Comparison of ENCODE assay signal across 10 cellular contexts in the genomic region with DNA sequence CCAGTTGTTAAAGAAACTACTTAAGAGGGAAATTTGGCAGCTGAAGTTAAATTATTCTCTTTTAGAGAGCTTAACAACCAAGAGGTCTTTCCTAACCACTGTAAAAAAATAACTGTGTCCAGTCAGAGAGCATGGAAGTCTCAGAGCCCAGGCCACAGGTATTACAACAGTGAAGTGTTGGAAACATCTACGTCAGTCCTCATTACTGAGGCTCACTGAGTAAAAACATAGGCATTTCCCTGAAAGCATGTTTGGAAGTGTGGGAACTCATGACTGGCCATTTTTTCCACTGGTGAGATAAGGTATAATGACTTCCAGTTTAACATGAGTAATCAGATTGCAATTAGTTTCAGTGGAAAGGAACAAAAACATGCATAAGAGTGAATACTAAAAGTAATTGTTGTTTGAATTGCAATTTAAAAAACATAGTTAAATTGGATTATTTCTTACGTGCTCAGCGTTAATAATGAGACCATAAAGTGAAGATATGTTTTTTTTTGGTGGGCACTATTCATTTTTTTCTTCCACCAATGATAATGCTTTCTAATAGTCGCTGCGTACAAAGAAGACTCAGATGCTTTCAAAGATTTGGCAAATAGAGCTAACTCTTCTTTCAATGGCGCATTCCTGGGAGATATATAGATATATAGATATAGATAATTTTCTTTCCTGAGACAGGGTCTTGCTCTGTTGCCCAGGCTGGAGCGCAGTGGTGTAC.
DNase-seq lines count a peak whose midpoint lies in the region; ATAC-seq and TF ChIP-seq lines count a peak whose summit lies in the region.
"Had no signal": no experiment of that assay in that cellular context is flagged by ENCODE, and none has a peak within 500 bp of the region (broad histone marks: within the 10 kb centered on the region; RNA-seq: fewer than 3 reads in every experiment).

No MANE protein-coding gene starts in this region.

- ATAC-seq in PC-3 (peak; percentile 88), esophagus mucosa (peak; percentile 79), HG02678 (IDR thresholded peaks at IDR 0.05; ENCODE audit: unreplicated experiment) (no peak), GM18873 (IDR thresholded peaks at IDR 0.05; ENCODE audit: low FRiP score, unreplicated experiment) (no peak)

- H3K4me3 ChIP-seq in AG09309 (ENCODE audit: control insufficient read depth, low read depth, low read length) (no peak overlapping the region), PC-3 (ENCODE audit: low read length) (no peak overlapping the region)

- no peak for TF ChIP-seq CTCF in AG09309 (IDR thresholded peaks at IDR 0.05; ENCODE audit: control insufficient read depth, insufficient read depth, low read depth, low read length, missing control alignments)
- TF ChIP-seq CTCF in PC-3 (conservative IDR thresholded peaks at IDR 0.05; ENCODE audit: low read depth, low read length), result no peak
- no peak for TF ChIP-seq CTCF in nephron progenitor cell (IDR thresholded peaks at IDR 0.05)

- H3K27ac Mint-ChIP-seq in nephron progenitor cell, result no peak overlapping the region

- peaks cover 10% of the 10 kb centered on the region for H3K36me3 Mint-ChIP-seq in nephron progenitor cell (ENCODE audit: low read depth)

- no peaks in the 10 kb centered on the region for H3K79me2 ChIP-seq in PC-3 (ENCODE audit: low read length)

- no peaks in the 10 kb centered on the region for H4K20me1 ChIP-seq in PC-3 (ENCODE audit: low read length)

- H3K27me3 Mint-ChIP-seq in nephron progenitor cell (ENCODE audit: low read depth, poor library complexity), result no peaks in the 10 kb centered on the region

- peaks cover 20% of the 10 kb centered on the region for H3K4me1 Mint-ChIP-seq in nephron progenitor cell

- H3K9ac ChIP-seq in PC-3 (ENCODE audit: low read length), result peak overlapping the region; percentile 16; the same call in 1 of the 2 replicates
- H3K9ac ChIP-seq: KMS-11 had no signal

- no peaks in the 10 kb centered on the region for H3K9me3 Mint-ChIP-seq in nephron progenitor cell

- CTCF ChIA-PET in PC-3 (lab: Charles Lee), result no interaction called here

- H3K4me3 Mint-ChIP-seq in nephron progenitor cell, result no peak overlapping the region

- POLR2A ChIA-PET in PC-3 (lab: Charles Lee; ENCODE audit: unreplicated experiment), result no interaction called here

- H3K4me1 ChIP-seq in PC-3 (ENCODE audit: insufficient read depth, low read length), result peaks cover 27% of the 10 kb centered on the region

- intact Hi-C loops in PC-3 (cut with micrococcal nuclease), result no loop called here

- H3K27ac ChIP-seq in PC-3 (ENCODE audit: low read length), result peak overlapping the region; percentile 66
- H3K27ac ChIP-seq: KMS-11 had no signal

- no peaks in the 10 kb centered on the region for H3K27me3 ChIP-seq in PC-3 (ENCODE audit: low read length)

- H3K4me2 ChIP-seq in PC-3 (ENCODE audit: low read length), result peak overlapping the region; percentile 2; the same call in 1 of the 2 replicates
- H3K4me2 ChIP-seq: KMS-11 had no signal

- H3F3A ChIP-seq in PC-3 (ENCODE audit: low read length, unreplicated experiment), result no peaks in the 10 kb centered on the region

- no peaks in the 10 kb centered on the region for H3K9me3 ChIP-seq in PC-3 (ENCODE audit: low read length)

- no TSS peak for BruUV-seq in PC-3 (replicated peaks; lab: Mats Ljungman, UMichigan)

- H2AFZ ChIP-seq in PC-3 (ENCODE audit: low read length), result no peak overlapping the region

- no peaks in the 10 kb centered on the region for H3K36me3 ChIP-seq in PC-3 (ENCODE audit: low read depth, low read length)

- H3K9me2 ChIP-seq in PC-3 (replicated peaks; ENCODE audit: low read length), result no peaks in the 10 kb centered on the region

- DNase-seq in AG09309 (ENCODE audit: low read depth) (peak; percentile 100), PC-3 (peak; percentile 93), myocyte (ENCODE audit: low read depth) (peak; percentile 77), nephron progenitor cell (no peak)
- DNase-seq in NK-92 treated with Interleukin-12 subunit alpha and Interleukin-12 subunit beta, amount 100 ng/mL, for 24 hours (lab: John Stamatoyannopoulos, UW), result no peak
- DNase-seq: anterior cingulate cortex had no signal

Comparison
In these comparisons a context has a peak if more than half of its experiments do, and no peak if none do; other contexts are left out.
1. DNase-seq: peak in AG09309 (single experiment), PC-3 (single experiment) and myocyte (single experiment); none in nephron progenitor cell (single experiment) and NK-92 treated with Interleukin-12 subunit alpha and Interleukin-12 subunit beta, amount 100 ng/mL, for 24 hours (single experiment).
2. ATAC-seq: peak in PC-3 (single experiment) and esophagus mucosa (single experiment); none in HG02678 (single experiment) and GM18873 (single experiment).